ENCODE assay signal across 1 cellular context in the genomic region with DNA sequence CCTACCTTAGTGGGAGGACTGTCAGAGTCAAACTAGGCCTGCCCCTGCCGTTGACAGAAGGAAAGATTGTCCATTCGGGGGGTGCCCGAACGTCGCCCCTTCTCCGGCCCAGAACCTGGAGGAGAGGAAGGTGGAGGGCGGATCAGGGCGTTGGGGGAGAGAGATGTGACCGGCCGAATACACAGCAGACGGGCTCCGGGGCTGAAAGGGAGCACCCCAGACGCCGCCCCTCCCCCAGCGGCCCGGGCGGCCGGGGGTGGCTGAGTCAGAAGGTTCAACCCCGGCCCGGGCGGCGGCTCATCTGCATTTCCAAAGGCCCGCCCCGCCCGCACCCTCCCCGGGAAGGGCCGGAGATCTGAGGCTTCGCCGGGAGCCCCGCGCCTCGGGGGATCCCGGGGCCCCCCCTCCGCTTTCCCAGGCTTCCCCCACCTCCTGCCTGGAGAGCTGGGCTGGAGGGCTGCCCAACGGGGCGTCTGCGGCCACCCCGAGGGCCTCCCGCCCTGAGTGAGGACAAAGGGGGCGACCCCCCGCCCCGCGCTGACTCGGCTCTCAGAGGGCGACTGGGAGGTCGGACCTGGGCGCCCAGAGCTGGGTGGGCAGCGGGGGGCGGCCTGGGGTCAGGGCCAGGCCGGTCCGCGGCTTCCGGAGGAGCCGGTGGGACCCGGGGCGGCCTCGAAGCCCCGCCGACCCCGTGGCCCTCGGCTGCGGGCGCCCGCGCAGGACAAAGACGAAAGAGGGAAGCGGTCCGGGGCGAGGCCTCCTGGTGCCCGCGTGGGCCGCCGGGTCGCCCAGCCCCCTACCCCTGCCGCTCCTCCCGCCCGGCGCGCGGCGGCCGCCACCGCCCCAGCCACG.
TF ChIP-seq lines count a peak whose summit lies in the region.

No MANE protein-coding gene starts in this region.

TF ChIP-seq in HepG2, 621 proteins besides CTCF, POLR2A, EP300 and RAD21 (continued from another document and continues in another):
- TF ChIP-seq, protein P1, sequence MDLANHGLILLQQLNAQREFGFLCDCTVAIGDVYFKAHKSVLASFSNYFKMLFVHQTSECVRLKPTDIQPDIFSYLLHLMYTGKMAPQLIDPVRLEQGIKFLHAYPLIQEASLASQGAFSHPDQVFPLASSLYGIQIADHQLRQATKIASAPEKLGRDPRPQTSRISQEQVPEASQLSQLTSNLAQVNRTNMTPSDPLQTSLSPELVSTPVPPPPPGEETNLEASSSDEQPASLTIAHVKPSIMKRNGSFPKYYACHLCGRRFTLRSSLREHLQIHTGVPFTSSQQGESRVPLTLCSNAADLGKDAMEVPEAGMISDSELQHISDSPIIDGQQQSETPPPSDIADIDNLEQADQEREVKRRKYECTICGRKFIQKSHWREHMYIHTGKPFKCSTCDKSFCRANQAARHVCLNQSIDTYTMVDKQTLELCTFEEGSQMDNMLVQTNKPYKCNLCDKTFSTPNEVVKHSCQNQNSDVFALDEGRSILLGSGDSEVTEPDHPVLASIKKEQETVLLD (CRISPR knock-in tag; IDR thresholded peaks at IDR 0.05; ENCODE audit: low read depth), result no peak; the same call in 1 of the 2 replicates
- TF ChIP-seq DNMT3B (CRISPR knock-in tag; conservative IDR thresholded peaks at IDR 0.05) (no peak), MAX (IDR thresholded peaks at IDR 0.05) (no peak), HOXA3 (CRISPR knock-in tag; IDR thresholded peaks at IDR 0.05) (0 out of 2 replicates have a peak, but pooled peaks have one; percentile 10), SNAPC2 (CRISPR knock-in tag; IDR thresholded peaks at IDR 0.05) (0 out of 2 replicates have a peak, but pooled peaks have one; percentile 5), ZNF570 (CRISPR knock-in tag; IDR thresholded peaks at IDR 0.05; ENCODE audit: borderline replicate concordance) (no peak), TEAD2 (CRISPR knock-in tag; IDR thresholded peaks at IDR 0.05) (no peak), KDM2A (CRISPR knock-in tag; IDR thresholded peaks at IDR 0.05; ENCODE audit: borderline replicate concordance, low read depth) (peak; percentile 85), BCL6 (CRISPR knock-in tag; IDR thresholded peaks at IDR 0.05) (peak; percentile 78), CREB1 (IDR thresholded peaks at IDR 0.05) (no peak), CREB1 (CRISPR knock-in tag; IDR thresholded peaks at IDR 0.05) (no peak), MYPOP (CRISPR knock-in tag; IDR thresholded peaks at IDR 0.05) (no peak), JUN (CRISPR knock-in tag; IDR thresholded peaks at IDR 0.05) (no peak), MAFK (conservative IDR thresholded peaks at IDR 0.05 in 1 of 2, IDR thresholded peaks at IDR 0.05 in 1 of 2; ENCODE audit: low read length in 2 of 2) (no peak), ZNF513 (CRISPR knock-in tag; conservative IDR thresholded peaks at IDR 0.05) (no peak), ZNF232 (CRISPR knock-in tag; IDR thresholded peaks at IDR 0.05; ENCODE audit: borderline replicate concordance) (peak; percentile 69; the same call in 1 of the 2 replicates), ZNF563 (CRISPR knock-in tag; IDR thresholded peaks at IDR 0.05) (0 out of 2 replicates have a peak, but pooled peaks have one; percentile 47), ZKSCAN8 (CRISPR knock-in tag; IDR thresholded peaks at IDR 0.05; ENCODE audit: borderline replicate concordance) (no peak), TRIM22 (IDR thresholded peaks at IDR 0.05) (no peak), DZIP1 (CRISPR knock-in tag; IDR thresholded peaks at IDR 0.05) (no peak), ZSCAN12 (CRISPR knock-in tag; IDR thresholded peaks at IDR 0.05) (0 out of 2 replicates have a peak, but pooled peaks have one; percentile 52), ZNF577 (CRISPR knock-in tag; IDR thresholded peaks at IDR 0.05; ENCODE audit: borderline replicate concordance, low read depth) (no peak)
- TF ChIP-seq, protein P2, sequence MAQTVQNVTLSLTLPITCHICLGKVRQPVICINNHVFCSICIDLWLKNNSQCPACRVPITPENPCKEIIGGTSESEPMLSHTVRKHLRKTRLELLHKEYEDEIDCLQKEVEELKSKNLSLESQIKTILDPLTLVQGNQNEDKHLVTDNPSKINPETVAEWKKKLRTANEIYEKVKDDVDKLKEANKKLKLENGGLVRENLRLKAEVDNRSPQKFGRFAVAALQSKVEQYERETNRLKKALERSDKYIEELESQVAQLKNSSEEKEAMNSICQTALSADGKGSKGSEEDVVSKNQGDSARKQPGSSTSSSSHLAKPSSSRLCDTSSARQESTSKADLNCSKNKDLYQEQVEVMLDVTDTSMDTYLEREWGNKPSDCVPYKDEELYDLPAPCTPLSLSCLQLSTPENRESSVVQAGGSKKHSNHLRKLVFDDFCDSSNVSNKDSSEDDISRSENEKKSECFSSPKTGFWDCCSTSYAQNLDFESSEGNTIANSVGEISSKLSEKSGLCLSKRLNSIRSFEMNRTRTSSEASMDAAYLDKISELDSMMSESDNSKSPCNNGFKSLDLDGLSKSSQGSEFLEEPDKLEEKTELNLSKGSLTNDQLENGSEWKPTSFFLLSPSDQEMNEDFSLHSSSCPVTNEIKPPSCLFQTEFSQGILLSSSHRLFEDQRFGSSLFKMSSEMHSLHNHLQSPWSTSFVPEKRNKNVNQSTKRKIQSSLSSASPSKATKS (CRISPR knock-in tag; IDR thresholded peaks at IDR 0.05), result no peak
- TF ChIP-seq, protein P3, sequence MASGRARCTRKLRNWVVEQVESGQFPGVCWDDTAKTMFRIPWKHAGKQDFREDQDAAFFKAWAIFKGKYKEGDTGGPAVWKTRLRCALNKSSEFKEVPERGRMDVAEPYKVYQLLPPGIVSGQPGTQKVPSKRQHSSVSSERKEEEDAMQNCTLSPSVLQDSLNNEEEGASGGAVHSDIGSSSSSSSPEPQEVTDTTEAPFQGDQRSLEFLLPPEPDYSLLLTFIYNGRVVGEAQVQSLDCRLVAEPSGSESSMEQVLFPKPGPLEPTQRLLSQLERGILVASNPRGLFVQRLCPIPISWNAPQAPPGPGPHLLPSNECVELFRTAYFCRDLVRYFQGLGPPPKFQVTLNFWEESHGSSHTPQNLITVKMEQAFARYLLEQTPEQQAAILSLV (CRISPR knock-in tag; IDR thresholded peaks at IDR 0.05; ENCODE audit: borderline replicate concordance), result no peak
- TF ChIP-seq, protein P4, sequence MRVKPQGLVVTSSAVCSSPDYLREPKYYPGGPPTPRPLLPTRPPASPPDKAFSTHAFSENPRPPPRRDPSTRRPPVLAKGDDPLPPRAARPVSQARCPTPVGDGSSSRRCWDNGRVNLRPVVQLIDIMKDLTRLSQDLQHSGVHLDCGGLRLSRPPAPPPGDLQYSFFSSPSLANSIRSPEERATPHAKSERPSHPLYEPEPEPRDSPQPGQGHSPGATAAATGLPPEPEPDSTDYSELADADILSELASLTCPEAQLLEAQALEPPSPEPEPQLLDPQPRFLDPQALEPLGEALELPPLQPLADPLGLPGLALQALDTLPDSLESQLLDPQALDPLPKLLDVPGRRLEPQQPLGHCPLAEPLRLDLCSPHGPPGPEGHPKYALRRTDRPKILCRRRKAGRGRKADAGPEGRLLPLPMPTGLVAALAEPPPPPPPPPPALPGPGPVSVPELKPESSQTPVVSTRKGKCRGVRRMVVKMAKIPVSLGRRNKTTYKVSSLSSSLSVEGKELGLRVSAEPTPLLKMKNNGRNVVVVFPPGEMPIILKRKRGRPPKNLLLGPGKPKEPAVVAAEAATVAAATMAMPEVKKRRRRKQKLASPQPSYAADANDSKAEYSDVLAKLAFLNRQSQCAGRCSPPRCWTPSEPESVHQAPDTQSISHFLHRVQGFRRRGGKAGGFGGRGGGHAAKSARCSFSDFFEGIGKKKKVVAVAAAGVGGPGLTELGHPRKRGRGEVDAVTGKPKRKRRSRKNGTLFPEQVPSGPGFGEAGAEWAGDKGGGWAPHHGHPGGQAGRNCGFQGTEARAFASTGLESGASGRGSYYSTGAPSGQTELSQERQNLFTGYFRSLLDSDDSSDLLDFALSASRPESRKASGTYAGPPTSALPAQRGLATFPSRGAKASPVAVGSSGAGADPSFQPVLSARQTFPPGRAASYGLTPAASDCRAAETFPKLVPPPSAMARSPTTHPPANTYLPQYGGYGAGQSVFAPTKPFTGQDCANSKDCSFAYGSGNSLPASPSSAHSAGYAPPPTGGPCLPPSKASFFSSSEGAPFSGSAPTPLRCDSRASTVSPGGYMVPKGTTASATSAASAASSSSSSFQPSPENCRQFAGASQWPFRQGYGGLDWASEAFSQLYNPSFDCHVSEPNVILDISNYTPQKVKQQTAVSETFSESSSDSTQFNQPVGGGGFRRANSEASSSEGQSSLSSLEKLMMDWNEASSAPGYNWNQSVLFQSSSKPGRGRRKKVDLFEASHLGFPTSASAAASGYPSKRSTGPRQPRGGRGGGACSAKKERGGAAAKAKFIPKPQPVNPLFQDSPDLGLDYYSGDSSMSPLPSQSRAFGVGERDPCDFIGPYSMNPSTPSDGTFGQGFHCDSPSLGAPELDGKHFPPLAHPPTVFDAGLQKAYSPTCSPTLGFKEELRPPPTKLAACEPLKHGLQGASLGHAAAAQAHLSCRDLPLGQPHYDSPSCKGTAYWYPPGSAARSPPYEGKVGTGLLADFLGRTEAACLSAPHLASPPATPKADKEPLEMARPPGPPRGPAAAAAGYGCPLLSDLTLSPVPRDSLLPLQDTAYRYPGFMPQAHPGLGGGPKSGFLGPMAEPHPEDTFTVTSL (CRISPR knock-in tag; IDR thresholded peaks at IDR 0.05; ENCODE audit: borderline replicate concordance), result peak; percentile 25; the same call in 1 of the 2 replicates
- TF ChIP-seq, protein P5, sequence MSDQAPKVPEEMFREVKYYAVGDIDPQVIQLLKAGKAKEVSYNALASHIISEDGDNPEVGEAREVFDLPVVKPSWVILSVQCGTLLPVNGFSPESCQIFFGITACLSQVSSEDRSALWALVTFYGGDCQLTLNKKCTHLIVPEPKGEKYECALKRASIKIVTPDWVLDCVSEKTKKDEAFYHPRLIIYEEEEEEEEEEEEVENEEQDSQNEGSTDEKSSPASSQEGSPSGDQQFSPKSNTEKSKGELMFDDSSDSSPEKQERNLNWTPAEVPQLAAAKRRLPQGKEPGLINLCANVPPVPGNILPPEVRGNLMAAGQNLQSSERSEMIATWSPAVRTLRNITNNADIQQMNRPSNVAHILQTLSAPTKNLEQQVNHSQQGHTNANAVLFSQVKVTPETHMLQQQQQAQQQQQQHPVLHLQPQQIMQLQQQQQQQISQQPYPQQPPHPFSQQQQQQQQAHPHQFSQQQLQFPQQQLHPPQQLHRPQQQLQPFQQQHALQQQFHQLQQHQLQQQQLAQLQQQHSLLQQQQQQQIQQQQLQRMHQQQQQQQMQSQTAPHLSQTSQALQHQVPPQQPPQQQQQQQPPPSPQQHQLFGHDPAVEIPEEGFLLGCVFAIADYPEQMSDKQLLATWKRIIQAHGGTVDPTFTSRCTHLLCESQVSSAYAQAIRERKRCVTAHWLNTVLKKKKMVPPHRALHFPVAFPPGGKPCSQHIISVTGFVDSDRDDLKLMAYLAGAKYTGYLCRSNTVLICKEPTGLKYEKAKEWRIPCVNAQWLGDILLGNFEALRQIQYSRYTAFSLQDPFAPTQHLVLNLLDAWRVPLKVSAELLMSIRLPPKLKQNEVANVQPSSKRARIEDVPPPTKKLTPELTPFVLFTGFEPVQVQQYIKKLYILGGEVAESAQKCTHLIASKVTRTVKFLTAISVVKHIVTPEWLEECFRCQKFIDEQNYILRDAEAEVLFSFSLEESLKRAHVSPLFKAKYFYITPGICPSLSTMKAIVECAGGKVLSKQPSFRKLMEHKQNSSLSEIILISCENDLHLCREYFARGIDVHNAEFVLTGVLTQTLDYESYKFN (CRISPR knock-in tag; conservative IDR thresholded peaks at IDR 0.05), result peak; percentile 71
- TF ChIP-seq, protein P6, sequence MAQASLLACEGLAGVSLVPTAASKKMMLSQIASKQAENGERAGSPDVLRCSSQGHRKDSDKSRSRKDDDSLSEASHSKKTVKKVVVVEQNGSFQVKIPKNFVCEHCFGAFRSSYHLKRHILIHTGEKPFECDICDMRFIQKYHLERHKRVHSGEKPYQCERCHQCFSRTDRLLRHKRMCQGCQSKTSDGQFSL (CRISPR knock-in tag; IDR thresholded peaks at IDR 0.05), result peak; percentile 90
